Comparison of ENCODE assay signal across 10 cellular contexts in genomic region chr11:63940786-63941185, GRCh38. TPM values are rescaled to one million over a fixed set of nuclear protein-coding genes. Genes with fewer than 3 reads are reported as not detected.
A peak's percentile ranks its signal among the peaks of the same experiment; 100 is the strongest.
DNase-seq lines count a peak whose midpoint lies in the region; ATAC-seq and TF ChIP-seq lines count a peak whose summit lies in the region.
"Had no signal": no experiment of that assay in that cellular context is flagged by ENCODE, and none has a peak within 500 bp of the region (broad histone marks: within the 10 kb centered on the region; RNA-seq: fewer than 3 reads in every experiment).

No MANE protein-coding gene starts in this region.

- H3K4me1 Mint-ChIP-seq in stimulated activated naive CD8-positive, alpha-beta T cell treated with anti-CD3 and anti-CD28 coated beads, Interleukin-15, Interleukin-2, amounts not matched to agents 100 ng/mL and 50 ng/mL, for 24 hours (ENCODE audit: low read depth): peaks cover 26% of the 10 kb centered on the region
- peaks cover 36% of the 10 kb centered on the region for H3K4me1 Mint-ChIP-seq in stimulated activated naive CD8-positive, alpha-beta T cell treated with anti-CD3 and anti-CD28 coated beads, Interleukin-15, amount 100 ng/mL, for 72 hours

- H3K36me3 Mint-ChIP-seq in stimulated activated naive CD8-positive, alpha-beta T cell treated with anti-CD3 and anti-CD28 coated beads, Interleukin-15, Interleukin-2, amounts not matched to agents 100 ng/mL and 50 ng/mL, for 24 hours (ENCODE audit: low read depth): peaks cover 4% of the 10 kb centered on the region

- no peak for ATAC-seq in stimulated activated naive CD8-positive, alpha-beta T cell treated with anti-CD3 and anti-CD28 coated beads, Interleukin-15, amount 100 ng/mL, for 72 hours
- no peak for ATAC-seq in GM18858 (IDR thresholded peaks at IDR 0.05; ENCODE audit: unreplicated experiment)

- TF ChIP-seq POLR2A in esophagus squamous epithelium (IDR thresholded peaks at IDR 0.05) (no peak), Peyer's patch (IDR thresholded peaks at IDR 0.05) (no peak)

- H3K27me3 Mint-ChIP-seq in stimulated activated naive CD8-positive, alpha-beta T cell treated with anti-CD3 and anti-CD28 coated beads, Interleukin-15, Interleukin-2, amounts not matched to agents 100 ng/mL and 50 ng/mL, for 24 hours: no peaks in the 10 kb centered on the region
- no peaks in the 10 kb centered on the region for H3K27me3 Mint-ChIP-seq in stimulated activated naive CD8-positive, alpha-beta T cell treated with anti-CD3 and anti-CD28 coated beads, Interleukin-15, amount 100 ng/mL, for 72 hours

- H3K27me3 ChIP-seq in esophagus squamous epithelium: no peaks in the 10 kb centered on the region
- no peaks in the 10 kb centered on the region for H3K27me3 ChIP-seq in Peyer's patch
- H3K27me3 ChIP-seq in MG63: no peaks in the 10 kb centered on the region

- intact Hi-C loops in esophagus squamous epithelium (cut with DNase I): loop anchor here (10.0 kb wide), 1 partner anchor 166 kb away; no protein-coding TSS in a partner anchor

- peak overlapping the region; percentile 7 to 67 (median 43) for H3K27ac ChIP-seq in esophagus squamous epithelium
- H3K27ac ChIP-seq in Peyer's patch: peak overlapping the region in 1 of 4 donors; percentile 0

- H3K27ac Mint-ChIP-seq in stimulated activated naive CD8-positive, alpha-beta T cell treated with anti-CD3 and anti-CD28 coated beads, Interleukin-15, Interleukin-2, amounts not matched to agents 100 ng/mL and 50 ng/mL, for 24 hours: no peak overlapping the region
- no peak overlapping the region for H3K27ac Mint-ChIP-seq in stimulated activated naive CD8-positive, alpha-beta T cell treated with anti-CD3 and anti-CD28 coated beads, Interleukin-15, amount 100 ng/mL, for 72 hours

- H3K4me1 ChIP-seq in esophagus squamous epithelium: peaks cover 14 to 58% (median 29%) of the 10 kb centered on the region in 3 donors
- H3K4me1 ChIP-seq in Peyer's patch: peaks cover 0 to 43% (median 2%) of the 10 kb centered on the region in 4 donors

- H3K9me3 ChIP-seq in esophagus squamous epithelium: no peaks in the 10 kb centered on the region
- no peaks in the 10 kb centered on the region for H3K9me3 ChIP-seq in Peyer's patch
- no peaks in the 10 kb centered on the region for H3K9me3 ChIP-seq in MG63

- H3K36me3 ChIP-seq in esophagus squamous epithelium (no peaks in the 10 kb centered on the region), Peyer's patch (no peaks in the 10 kb centered on the region), MG63 (no peaks in the 10 kb centered on the region; the same call in none of the 2 replicates)

- no peak for DNase-seq in stimulated activated naive CD8-positive, alpha-beta T cell treated with anti-CD3 and anti-CD28 coated beads, Interleukin-15, amount 100 ng/mL, for 72 hours
- DNase-seq in SIG-M5 treated with dmso at 0.1 percent for 504 hours (lab: John Stamatoyannopoulos, UW; ENCODE audit: unreplicated experiment) (peak; percentile 78), esophagus squamous epithelium (lab: John Stamatoyannopoulos, UW) (no peak), Peyer's patch (no peak), NCI-H2081 treated with DMSO at 0.1 percent for 48 hours (lab: John Stamatoyannopoulos, UW) (no peak), MG63 (no peak)
- DNase-seq: COR-L47, NCI-H345 had no signal

- peak overlapping the region; percentile 51 for H3K4me3 Mint-ChIP-seq in stimulated activated naive CD8-positive, alpha-beta T cell treated with anti-CD3 and anti-CD28 coated beads, Interleukin-15, Interleukin-2, amounts not matched to agents 100 ng/mL and 50 ng/mL, for 24 hours
- H3K4me3 Mint-ChIP-seq in stimulated activated naive CD8-positive, alpha-beta T cell treated with anti-CD3 and anti-CD28 coated beads, Interleukin-15, amount 100 ng/mL, for 72 hours: peak overlapping the region in 1 of 2 donors; percentile 100

- 62 to 65% methylated on average over 6 of the region's 6 CpGs for WGBS in esophagus squamous epithelium, 2 donors

- H3K9me3 Mint-ChIP-seq in stimulated activated naive CD8-positive, alpha-beta T cell treated with anti-CD3 and anti-CD28 coated beads, Interleukin-15, Interleukin-2, amounts not matched to agents 100 ng/mL and 50 ng/mL, for 24 hours: no peaks in the 10 kb centered on the region
- no peaks in the 10 kb centered on the region for H3K9me3 Mint-ChIP-seq in stimulated activated naive CD8-positive, alpha-beta T cell treated with anti-CD3 and anti-CD28 coated beads, Interleukin-15, amount 100 ng/mL, for 72 hours

- H3K4me3 ChIP-seq in esophagus squamous epithelium (no peak overlapping the region), Peyer's patch (no peak overlapping the region), MG63 (no peak overlapping the region)

- TF ChIP-seq CTCF in esophagus squamous epithelium (IDR thresholded peaks at IDR 0.05) (no peak), Peyer's patch (IDR thresholded peaks at IDR 0.05) (no peak)

RNA-seq across cellular contexts. Expression of gene NAA40, which starts 2.0 kb away (rescaled TPM):
- total RNA-seq in esophagus squamous epithelium (10 to 100 TPM in 3 of 4 donors, 1 to 10 TPM in 1; 9.8 to 13.2 (median 11.2) TPM), Peyer's patch (10 to 100 TPM; 46.2 to 80.0 (median 57.1) TPM)
- 13.2 and 29.6 TPM in 2 replicates for total RNA-seq in MG63 (2014; rRNA removed; shearing (Covaris generic); ENCODE audit: low replicate concordance)

RNA-seq across cellular contexts. Expression of gene RCOR2, which starts 23.8 kb away (rescaled TPM):
- under 1 TPM in 3 of 4 donors, not detected in 1; 0.19 to 0.49 (median 0.22) TPM for total RNA-seq in esophagus squamous epithelium
- total RNA-seq in Peyer's patch: under 1 TPM in 2 of 4 donors, not detected in 2; 0.57 to 0.67 TPM
- total RNA-seq in MG63 (2014; rRNA removed; shearing (Covaris generic); ENCODE audit: low replicate concordance): 0.03 TPM in 1 of 2 replicates, not detected in the other

RNA-seq across cellular contexts. Expression of gene COX8A, which starts 33.6 kb away (rescaled TPM):
- total RNA-seq in esophagus squamous epithelium (100 to 1,000 TPM; 417 to 745 (median 637) TPM), Peyer's patch (1,000 to 10,000 TPM in 2 of 4 donors, 100 to 1,000 TPM in 2; 390 to 1,297 (median 877) TPM)
- 297 and 593 TPM in 2 replicates for total RNA-seq in MG63 (2014; rRNA removed; shearing (Covaris generic); ENCODE audit: low replicate concordance)

RNA-seq across cellular contexts. Expression of gene OTUB1, which starts 45.5 kb away (rescaled TPM):
- total RNA-seq in esophagus squamous epithelium: 10 to 100 TPM; 82.0 to 97.3 (median 89.7) TPM
- total RNA-seq in Peyer's patch: 100 to 1,000 TPM in 1 of 4 donors, 10 to 100 TPM in 3; 79.2 to 110 (median 95.4) TPM
- total RNA-seq in MG63 (2014; rRNA removed; shearing (Covaris generic); ENCODE audit: low replicate concordance): 56.9 and 98.7 TPM in 2 replicates
